Comparison of ENCODE assay signal across 8 cellular contexts in the genomic region with DNA sequence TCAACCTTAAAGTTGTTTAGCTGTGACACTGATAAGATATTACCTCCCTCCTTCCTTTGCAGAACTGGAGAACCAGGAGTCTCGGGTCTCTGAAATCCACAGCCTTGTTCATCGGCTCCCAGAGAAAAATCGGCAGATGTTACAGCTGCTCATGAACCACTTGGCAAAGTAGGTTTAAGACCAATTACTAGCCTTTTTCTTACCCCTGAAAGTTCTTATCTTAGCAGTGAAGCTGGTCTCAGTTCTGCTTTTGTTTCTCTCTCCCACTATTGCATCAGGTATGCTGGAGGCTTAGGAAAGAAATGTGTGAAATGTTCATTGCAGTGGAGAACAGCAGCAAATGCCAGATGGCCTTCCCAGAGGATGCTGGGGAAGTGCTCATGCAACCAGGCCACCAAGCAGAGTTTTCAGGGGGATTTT.
DNase-seq lines count a peak whose midpoint lies in the region; ATAC-seq and TF ChIP-seq lines count a peak whose summit lies in the region.

No MANE protein-coding gene starts in this region.

- peak overlapping the region; percentile 11 to 48; a peak in 2 of 4 replicates for H4K8ac ChIP-seq in IMR-90 (ENCODE audit: low read depth in 2 of 2, low read length in 2 of 2)

- in situ Hi-C loops in IMR-90 (cut with MboI; ENCODE audit: low sequenced_read_pairs) = no loop called here

- H3K23ac ChIP-seq in IMR-90 (ENCODE audit: low read depth, low read length) = no peak overlapping the region; the same call in 1 of the 2 replicates

- BruUV-seq in IMR-90 (replicated peaks; lab: Mats Ljungman, UMichigan) = no TSS peak
- BruUV-seq in PC-9 (replicated peaks; lab: Mats Ljungman, UMichigan) = no TSS peak

- H3K36me3 ChIP-seq in IMR-90 (ENCODE audit: control insufficient read depth, insufficient read depth, low read length) (no peaks in the 10 kb centered on the region), gastroesophageal sphincter (peaks cover 0 to 4% of the 10 kb centered on the region in 2 donors), PC-9 (ENCODE audit: low read depth) (no peaks in the 10 kb centered on the region; the same call in 1 of the 2 replicates)

- dilution Hi-C loops in IMR-90 (cut with HindIII; ENCODE audit: low sequenced_read_pairs, unreplicated experiment) = no loop called here

- H2AFZ ChIP-seq in IMR-90 (replicated peaks; ENCODE audit: low read length, poor library complexity) (no peak overlapping the region), PC-9 (no peak overlapping the region)

- H3K4me1 ChIP-seq in IMR-90 (ENCODE audit: control insufficient read depth, insufficient read depth, low read length) = peaks cover 27% of the 10 kb centered on the region
- peaks cover 9 to 75% (median 16%) of the 10 kb centered on the region in 3 donors for H3K4me1 ChIP-seq in gastroesophageal sphincter
- H3K4me1 ChIP-seq in PC-9 (replicated peaks; ENCODE audit: insufficient read depth) = peaks cover 11% of the 10 kb centered on the region

- H3K9me3 ChIP-seq in IMR-90 (ENCODE audit: control insufficient read depth, insufficient read depth, low read length) (no peaks in the 10 kb centered on the region), gastroesophageal sphincter (no peaks in the 10 kb centered on the region), PC-9 (ENCODE audit: insufficient read depth, low read depth) (no peaks in the 10 kb centered on the region)

- no peak for TF ChIP-seq RAD21 in IMR-90 (IDR thresholded peaks at IDR 0.05; ENCODE audit: low read length)

- no peak for TF ChIP-seq CTCF in IMR-90 (conservative IDR thresholded peaks at IDR 0.05; ENCODE audit: low read depth, low read length)
- no peak for TF ChIP-seq CTCF in gastroesophageal sphincter (IDR thresholded peaks at IDR 0.05)
- TF ChIP-seq CTCF in PC-9 (conservative IDR thresholded peaks at IDR 0.05) = no peak

- H3K4me3 ChIP-seq in IMR-90 (ENCODE audit: insufficient read depth, low read depth, low read length) = no peak overlapping the region
- no peak overlapping the region for H3K4me3 ChIP-seq in gastroesophageal sphincter
- no peak overlapping the region for H3K4me3 ChIP-seq in PC-9

- H4K5ac ChIP-seq in IMR-90 (ENCODE audit: low read depth, low read length) = no peak overlapping the region

- H4K20me1 ChIP-seq in IMR-90 (ENCODE audit: insufficient read depth, low read length) (no peaks in the 10 kb centered on the region), PC-9 (ENCODE audit: insufficient read depth) (no peaks in the 10 kb centered on the region)

- H2BK20ac ChIP-seq in IMR-90 (ENCODE audit: low read depth, low read length) = peak overlapping the region; percentile 77

- TF ChIP-seq EP300 in gastroesophageal sphincter (IDR thresholded peaks at IDR 0.05) = no peak

- H3K56ac ChIP-seq in IMR-90 (ENCODE audit: extremely low read depth, insufficient read depth, low read length) = no peak overlapping the region

- H3K9ac ChIP-seq in IMR-90 (ENCODE audit: low read depth, low read length) = no peak overlapping the region

- H3K9me2 ChIP-seq in PC-9 (ENCODE audit: insufficient read depth) = no peaks in the 10 kb centered on the region; the same call in 1 of the 2 replicates

- no peaks in the 10 kb centered on the region for H3K27me3 ChIP-seq in IMR-90 (ENCODE audit: control insufficient read depth, insufficient read depth, low read length)
- no peaks in the 10 kb centered on the region for H3K27me3 ChIP-seq in gastroesophageal sphincter
- no peaks in the 10 kb centered on the region for H3K27me3 ChIP-seq in PC-9 (ENCODE audit: insufficient read depth, low read depth)

- H3K14ac ChIP-seq in IMR-90 (replicated peaks; ENCODE audit: low read depth, low read length) = peak overlapping the region; percentile 26; the same call in 1 of the 2 replicates

- TF ChIP-seq POLR2A in IMR-90 (IDR thresholded peaks at IDR 0.05; ENCODE audit: low read depth, low read length) (no peak), gastroesophageal sphincter (IDR thresholded peaks at IDR 0.05) (no peak)

- 0 out of 2 replicates have a peak overlapping the region, but pooled peaks have one; percentile 13 for H4K91ac ChIP-seq in IMR-90 (ENCODE audit: insufficient read depth, low read depth, low read length)

- no peaks in the 10 kb centered on the region for H3K79me1 ChIP-seq in IMR-90 (ENCODE audit: low read depth in 1 of 2, low read length in 2 of 2)

- H3K4me2 ChIP-seq in IMR-90 (ENCODE audit: low read depth, low read length) (no peak overlapping the region), PC-9 (no peak overlapping the region)

- peak overlapping the region; percentile 39 for H2BK5ac ChIP-seq in IMR-90 (ENCODE audit: low read depth, low read length, poor library complexity, severe bottlenecking)

- peaks cover 9% of the 10 kb centered on the region; the same call in 1 of the 2 replicates for H3F3A ChIP-seq in PC-9 (ENCODE audit: insufficient read depth, low read depth)

- H2AK5ac ChIP-seq in IMR-90 (ENCODE audit: low read depth, low read length) = peak overlapping the region; percentile 58

- no peaks in the 10 kb centered on the region for H3K79me2 ChIP-seq in PC-9 (ENCODE audit: low read depth)

- ATAC-seq in GM18867 (IDR thresholded peaks at IDR 0.05; ENCODE audit: unreplicated experiment) = peak; percentile 54
- ATAC-seq in GM21737 (IDR thresholded peaks at IDR 0.05; ENCODE audit: unreplicated experiment) = peak; percentile 41
- ATAC-seq in IMR-90 (ENCODE audit: low read depth) = no peak
- peak; percentile 80 for ATAC-seq in gastroesophageal sphincter

- H2AK9ac ChIP-seq in IMR-90 (replicated peaks; ENCODE audit: low read depth, low read length, poor library complexity) = no peak overlapping the region

- POLR2A ChIA-PET in IMR-90 (lab: Charles Lee; ENCODE audit: unreplicated experiment) = no interaction called here
- POLR2A ChIA-PET in PC-9 (lab: Charles Lee; ENCODE audit: unreplicated experiment) = no interaction called here

- H3K9me1 ChIP-seq in IMR-90 (ENCODE audit: insufficient read depth, low read length) = peaks cover 14% of the 10 kb centered on the region; the same call in 1 of the 2 replicates

- CTCF ChIA-PET in IMR-90 (lab: Yijun Ruan, JAX) (no interaction called here), PC-9 (lab: Charles Lee) (interaction anchor here (0.6 kb wide), 1 partner anchor 259 kb away, joined by 3 read pairs; no protein-coding TSS in a partner anchor)

- H3K27ac ChIP-seq in IMR-90 (ENCODE audit: insufficient read depth, low read length) = no peak overlapping the region
- H3K27ac ChIP-seq in gastroesophageal sphincter = peak overlapping the region in 3 of 4 donors; percentile 19 to 52 (median 47)
- no peak overlapping the region for H3K27ac ChIP-seq in PC-9

- peak overlapping the region; percentile 60 for H3K4ac ChIP-seq in IMR-90 (ENCODE audit: low read depth, low read length)

- peak overlapping the region; percentile 58; the same call in 1 of the 2 replicates for H2BK120ac ChIP-seq in IMR-90 (ENCODE audit: low read depth, low read length)

- DNase-seq in IMR-90 (peak; percentile 58), dermis blood vessel endothelial cell (no peak), PC-9 (no peak), NCI-H1105 treated with DMSO at 0.1 percent for 48 hours (lab: John Stamatoyannopoulos, UW) (no peak), Kasumi-1 (lab: John Stamatoyannopoulos, UW) (no peak)

- WGBS in IMR-90 (ENCODE audit: extremely low coverage in 2 of 2, insufficient read length in 1 of 2), 2 experiments = no CpG with 5 or more reads among the region's 3 CpGs
- 62 to 100% methylated on average over 2 to 3 of the region's 3 CpGs for whole genome bisulfite sequencing in gastroesophageal sphincter (ENCODE audit: low coverage in 1 of 2), 2 donors

- peak overlapping the region; percentile 22; the same call in 1 of the 3 replicates for H2BK15ac ChIP-seq in IMR-90 (ENCODE audit: low read depth, low read length)

- H3K18ac ChIP-seq in IMR-90 (ENCODE audit: low read depth, low read length) = peak overlapping the region; percentile 22; the same call in 1 of the 2 replicates

- intact Hi-C loops in IMR-90 (cut with micrococcal nuclease) (no loop called here), PC-9 (cut with micrococcal nuclease; ENCODE audit: unreplicated experiment) (no loop called here)

TF ChIP-seq in IMR-90, 13 proteins besides CTCF, POLR2A, EP300 and RAD21:
- peak; percentile 75 for TF ChIP-seq CEBPB (IDR thresholded peaks at IDR 0.05; ENCODE audit: low read depth, low read length)
- TF ChIP-seq MAZ (IDR thresholded peaks at IDR 0.05; ENCODE audit: borderline replicate concordance, low read depth, low read length) = no peak
- no peak for TF ChIP-seq MXI1 (IDR thresholded peaks at IDR 0.05; ENCODE audit: borderline replicate concordance, low read depth, low read length)
- no peak for TF ChIP-seq NFE2L2 (IDR thresholded peaks at IDR 0.05; ENCODE audit: low read depth, low read length)
- TF ChIP-seq, protein P1, sequence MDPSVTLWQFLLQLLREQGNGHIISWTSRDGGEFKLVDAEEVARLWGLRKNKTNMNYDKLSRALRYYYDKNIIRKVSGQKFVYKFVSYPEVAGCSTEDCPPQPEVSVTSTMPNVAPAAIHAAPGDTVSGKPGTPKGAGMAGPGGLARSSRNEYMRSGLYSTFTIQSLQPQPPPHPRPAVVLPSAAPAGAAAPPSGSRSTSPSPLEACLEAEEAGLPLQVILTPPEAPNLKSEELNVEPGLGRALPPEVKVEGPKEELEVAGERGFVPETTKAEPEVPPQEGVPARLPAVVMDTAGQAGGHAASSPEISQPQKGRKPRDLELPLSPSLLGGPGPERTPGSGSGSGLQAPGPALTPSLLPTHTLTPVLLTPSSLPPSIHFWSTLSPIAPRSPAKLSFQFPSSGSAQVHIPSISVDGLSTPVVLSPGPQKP (IDR thresholded peaks at IDR 0.05; ENCODE audit: borderline replicate concordance, low read depth, low read length) = no peak
- no peak for TF ChIP-seq CHD1 (IDR thresholded peaks at IDR 0.05; ENCODE audit: low read depth, low read length)

Comparison
In these comparisons a context has a peak if more than half of its experiments do, and no peak if none do; other contexts are left out.
1. H3K27ac ChIP-seq: peak in gastroesophageal sphincter (3 of 4); none in IMR-90 (single experiment) and PC-9 (single experiment).